ENCODE assay signal across 8 cellular contexts in genomic region chrX:316351-317325, GRCh38. TPM values are rescaled to one million over a fixed set of nuclear protein-coding genes. Genes with fewer than 3 reads are reported as not detected.
DNase-seq lines count a peak whose midpoint lies in the region; ATAC-seq and TF ChIP-seq lines count a peak whose summit lies in the region.

No MANE protein-coding gene starts in this region.

- POLR2A ChIA-PET in activated B cell treated with CpG ODN at 0.5 μM for 24 hours (lab: Charles Lee), result no interaction called here

- H3K4me1 ChIP-seq in spleen, result peaks cover 11 to 37% (median 26%) of the 10 kb centered on the region in 6 donors

- no peaks in the 10 kb centered on the region for H3K27me3 Mint-ChIP-seq in activated T-cell treated with anti-CD3 and anti-CD28 coated beads, Interleukin-2, amount 50 U/mL, for 4 hours (ENCODE audit: low read depth)
- H3K27me3 Mint-ChIP-seq in activated B cell treated with CpG ODN at 0.5 μM for 24 hours, result no peaks in the 10 kb centered on the region

- H3K36me3 ChIP-seq in spleen, result peaks cover 0 to 49% (median 39%) of the 10 kb centered on the region in 6 donors

- H3K4me1 Mint-ChIP-seq in activated T-cell treated with anti-CD3 and anti-CD28 coated beads, Interleukin-2, amount 50 U/mL, for 4 hours (ENCODE audit: low read depth), result peaks cover 21% of the 10 kb centered on the region
- H3K4me1 Mint-ChIP-seq in activated B cell treated with CpG ODN at 0.5 μM for 24 hours, result peaks cover 18% of the 10 kb centered on the region

- TF ChIP-seq CTCF in activated B cell treated with CpG ODN at 0.5 μM for 24 hours (IDR thresholded peaks at IDR 0.05) (no peak), spleen (IDR thresholded peaks at IDR 0.05 in 8 of 11, conservative IDR thresholded peaks at IDR 0.05 in 3 of 11) (no peak)

- no peaks in the 10 kb centered on the region for H3K9me3 ChIP-seq in iPS-18c (ENCODE audit: control insufficient read depth, insufficient read depth, low read length)
- H3K9me3 ChIP-seq in spleen, result no peaks in the 10 kb centered on the region

- no peak for TF ChIP-seq POLR2A in spleen (IDR thresholded peaks at IDR 0.05)

- H3K4me3 ChIP-seq in iPS-18c (ENCODE audit: insufficient read depth, low read depth, low read length) (peak overlapping the region; percentile 15; the same call in 1 of the 2 replicates), spleen (no peak overlapping the region)

- H3K9me3 Mint-ChIP-seq in activated T-cell treated with anti-CD3 and anti-CD28 coated beads, Interleukin-2, amount 50 U/mL, for 4 hours, result no peaks in the 10 kb centered on the region
- H3K9me3 Mint-ChIP-seq in activated B cell treated with CpG ODN at 0.5 μM for 24 hours, result no peaks in the 10 kb centered on the region

- peak overlapping the region; percentile 50 for H3K4me3 Mint-ChIP-seq in activated T-cell treated with anti-CD3 and anti-CD28 coated beads, Interleukin-2, amount 50 U/mL, for 4 hours
- peak overlapping the region; percentile 11 for H3K4me3 Mint-ChIP-seq in activated B cell treated with CpG ODN at 0.5 μM for 24 hours

- ATAC-seq in activated T-cell treated with anti-CD3 and anti-CD28 coated beads, Interleukin-2, amount 50 U/mL, for 4 hours, result no peak
- ATAC-seq in activated B cell treated with CpG ODN at 0.5 μM for 24 hours (ENCODE audit: low read depth), result no peak
- no peak for ATAC-seq in HG02588 (IDR thresholded peaks at IDR 0.05; ENCODE audit: unreplicated experiment)

- peaks cover 8% of the 10 kb centered on the region for H3K36me3 Mint-ChIP-seq in activated T-cell treated with anti-CD3 and anti-CD28 coated beads, Interleukin-2, amount 50 U/mL, for 4 hours (ENCODE audit: insufficient read depth)
- H3K36me3 Mint-ChIP-seq in activated B cell treated with CpG ODN at 0.5 μM for 24 hours (ENCODE audit: low read depth), result peaks cover 37% of the 10 kb centered on the region

- DNase-seq in activated T-cell treated with anti-CD3 and anti-CD28 coated beads, Interleukin-2, amount 50 U/mL, for 4 hours, result no peak
- DNase-seq in activated T-cell treated with anti-CD3 and anti-CD28 coated beads, Interleukin-2, amount 50 U/mL, for 1 hour, result no peak
- DNase-seq in activated B cell treated with CpG ODN at 0.5 μM for 24 hours (no peak), spleen (peak; percentile 89), T1000 (lab: John Stamatoyannopoulos, UW) (no peak), occipital lobe (lab: John Stamatoyannopoulos, UW) (no peak)

- H3K27ac ChIP-seq in spleen, result peak overlapping the region in 1 of 8 donors; percentile 97

- intact Hi-C loops in activated B cell treated with CpG ODN at 0.5 μM for 24 hours (cut with micrococcal nuclease) (no loop called here), spleen (cut with DNase I; ENCODE audit: low total_unique reads) (no loop called here)

- CTCF ChIA-PET in activated B cell treated with CpG ODN at 0.5 μM for 24 hours (lab: Charles Lee), result no interaction called here

- H3K27me3 ChIP-seq in spleen (replicated peaks in 1 of 7), result peaks cover 0 to 7% (median 0%) of the 10 kb centered on the region in 7 donors

- H3K27ac Mint-ChIP-seq in activated B cell treated with CpG ODN at 0.5 μM for 24 hours, result no peak overlapping the region

- WGBS in spleen, 5 donors, result 91 to 95% (median 93%) methylated on average over 42 to 50 of the region's 50 CpGs

RNA-seq across cellular contexts. Expression of gene GTPBP6, which starts 2.0 kb away (rescaled TPM):
- 100 to 1,000 TPM; 123 to 142 (median 134) TPM for total RNA-seq in activated T-cell treated with anti-CD3 and anti-CD28 coated beads, Interleukin-2, amount 50 U/mL, for 4 hours
- total RNA-seq in activated B cell treated with CpG ODN at 0.5 μM for 24 hours (69.9 and 75.6 TPM in 2 replicates), spleen (10 to 100 TPM; 25.4 to 50.4 (median 37.6) TPM), occipital lobe (15.0 TPM)
- 10 to 100 TPM; 43.8 to 69.4 (median 43.9) TPM for polyA plus RNA-seq in spleen

RNA-seq across cellular contexts. Expression of gene PLCXD1, which starts 35.5 kb away (rescaled TPM):
- 10 to 100 TPM; 23.6 to 57.6 (median 24.1) TPM for total RNA-seq in activated T-cell treated with anti-CD3 and anti-CD28 coated beads, Interleukin-2, amount 50 U/mL, for 4 hours
- total RNA-seq in activated B cell treated with CpG ODN at 0.5 μM for 24 hours (19.5 and 23.8 TPM in 2 replicates), spleen (10 to 100 TPM; 13.0 to 35.0 (median 24.3) TPM), occipital lobe (16.2 TPM)
- 10 to 100 TPM in 2 of 3 donors, 1 to 10 TPM in 1; 9.9 to 21.3 (median 11.5) TPM for polyA plus RNA-seq in spleen
